Comparison of ENCODE assay signal across 23 cellular contexts in the genomic region with DNA sequence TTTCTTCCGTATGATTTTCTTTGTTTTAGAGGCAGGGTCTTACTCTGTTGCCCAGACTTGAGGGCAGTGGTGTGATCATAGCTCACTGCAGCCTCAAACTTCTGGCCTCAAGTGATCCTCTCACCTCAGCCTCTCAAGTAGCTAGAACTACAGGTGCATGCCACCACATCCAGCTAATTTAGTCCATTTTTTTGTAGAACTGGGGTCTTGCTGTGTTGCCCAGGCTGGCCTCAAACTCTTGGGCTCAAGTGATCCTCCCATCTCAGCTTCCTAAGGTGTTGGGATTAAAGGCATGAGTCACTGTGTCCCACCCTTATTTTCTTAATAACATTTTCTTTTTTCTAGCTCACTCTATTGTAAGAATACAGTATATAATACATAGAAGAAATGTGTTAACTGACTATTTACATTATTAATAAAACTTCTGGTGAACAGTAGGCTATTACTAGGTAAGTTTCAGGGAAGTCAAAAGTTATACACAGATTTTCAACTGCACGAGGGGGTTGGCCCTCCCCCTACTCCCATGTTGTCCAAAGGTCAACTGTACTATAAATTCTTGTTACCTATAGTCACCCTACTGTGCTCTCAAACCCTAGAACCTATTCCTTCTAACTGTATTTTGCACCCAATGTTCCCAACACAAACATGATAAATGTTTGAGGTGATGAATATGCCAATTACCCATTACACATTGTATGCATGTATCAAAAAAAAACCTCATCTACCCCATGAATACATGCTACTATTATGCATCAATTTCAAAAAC.
"Had no signal": no experiment of that assay in that cellular context is flagged by ENCODE, and none has a peak within 500 bp of the region (broad histone marks: within the 10 kb centered on the region; RNA-seq: fewer than 3 reads in every experiment).

No MANE protein-coding gene starts in this region.

- H3K27me3 ChIP-seq: MG63, SJSA1 had no signal

- DNase-seq: KBM-7, MG63, NCI-H1092, NCI-H1105 treated with DMSO at 0.1 percent for 48 hours, NCI-H1417 treated with DMSO at 0.1 percent for 48 hours, NCI-H146, NCI-H1694 treated with DMSO at 0.1 percent for 48 hours, NCI-H1930, NCI-H2081, NCI-H2107, NCI-H2227 treated with DMSO at 0.1 percent for 48 hours, NCI-H524 treated with DMSO at 0.1 percent for 48 hours, NCI-H69, NCI-H774, Right ventricle myocardium superior, RPMI8226, SIG-M5, SW 1271, T-helper 1 cell had no signal

- H3K4me1 Mint-ChIP-seq: IgD-negative memory B cell had no signal

- H3K4me3 Mint-ChIP-seq: IgD-negative memory B cell had no signal

- H3K27ac Mint-ChIP-seq: IgD-negative memory B cell had no signal

- H3K27ac ChIP-seq: SJSA1, SK-N-MC had no signal

- FAIRE-seq: RCC 7860 had no signal

- H3K9me3 ChIP-seq: MG63, SJSA1 had no signal

- H3K4me3 ChIP-seq: MG63, SJSA1, SK-N-MC had no signal

- H3K4me1 ChIP-seq: SJSA1 had no signal

- H3K36me3 ChIP-seq: MG63, SJSA1 had no signal
